Comparison of ENCODE assay signal across 8 cellular contexts in the genomic region with DNA sequence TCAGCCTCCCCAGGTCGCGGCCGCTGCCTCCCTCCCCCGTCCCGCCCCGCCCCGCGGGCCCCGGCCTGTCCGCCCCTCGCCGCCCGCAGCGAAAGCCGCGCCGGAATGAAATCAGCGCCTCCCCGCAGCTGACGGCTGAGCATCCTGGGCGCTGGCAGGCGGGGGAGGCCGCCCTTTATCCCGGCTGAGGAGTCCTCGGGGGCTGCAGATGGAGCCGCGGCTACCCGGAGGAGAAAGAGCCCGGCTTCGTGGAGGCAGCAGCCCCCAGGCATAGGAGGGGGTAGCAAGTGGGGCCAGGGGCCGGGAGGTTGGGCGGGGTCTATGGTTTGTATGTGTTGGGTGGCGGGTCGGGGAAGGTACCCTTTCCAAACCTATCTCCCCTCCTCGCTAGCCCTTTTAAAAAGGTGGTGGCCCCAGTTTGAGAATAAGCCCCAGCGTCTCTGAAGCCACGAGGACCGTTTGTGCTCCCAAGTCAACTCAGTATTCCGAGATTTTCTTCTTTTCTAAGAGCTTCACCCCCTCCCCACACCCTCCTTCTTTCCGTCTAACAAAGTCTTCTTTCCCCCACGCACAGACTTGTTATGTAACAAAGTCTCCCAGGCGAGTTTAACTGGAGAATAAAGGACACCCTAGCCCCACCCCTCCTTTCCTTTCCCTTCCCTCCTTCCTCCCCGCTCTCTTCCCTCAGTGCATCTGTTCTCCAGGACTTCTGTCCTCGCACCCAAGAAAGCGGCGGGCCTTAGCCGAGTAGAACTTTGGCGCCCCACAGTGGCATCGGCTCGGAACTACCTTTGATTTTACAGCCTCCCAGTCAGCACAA. TPM values are rescaled to one million over a fixed set of nuclear protein-coding genes. Genes with fewer than 3 reads are reported as not detected.
DNase-seq lines count a peak whose midpoint lies in the region; ATAC-seq and TF ChIP-seq lines count a peak whose summit lies in the region.

No MANE protein-coding gene starts in this region.

- H3K4me1 ChIP-seq in DND-41 (ENCODE audit: insufficient read depth, low read length) (no peaks in the 10 kb centered on the region), PC-9 (replicated peaks; ENCODE audit: insufficient read depth) (no peaks in the 10 kb centered on the region), thoracic aorta (ENCODE audit: control insufficient read depth in 1 of 2, low read depth in 2 of 2) (peaks cover 12 to 33% of the 10 kb centered on the region in 2 donors)

- H3K36me3 Mint-ChIP-seq in activated T-helper 17 cell treated with anti-CD3 and anti-CD28 coated beads, Interleukin-2, amount 50 U/mL, for 72 hours (ENCODE audit: low read depth): peaks cover 18% of the 10 kb centered on the region

- H3K9me2 ChIP-seq in PC-9 (ENCODE audit: insufficient read depth) (no peaks in the 10 kb centered on the region; the same call in 1 of the 2 replicates), neural cell (ENCODE audit: insufficient read depth, low read length) (no peaks in the 10 kb centered on the region)

- no peaks in the 10 kb centered on the region for H3K9me3 Mint-ChIP-seq in activated T-helper 17 cell treated with anti-CD3 and anti-CD28 coated beads, Interleukin-2, amount 50 U/mL, for 72 hours

- H3K27me3 Mint-ChIP-seq in activated T-helper 17 cell treated with anti-CD3 and anti-CD28 coated beads, Interleukin-2, amount 50 U/mL, for 72 hours: peaks cover 74% of the 10 kb centered on the region

- H3K4me2 ChIP-seq in DND-41 (ENCODE audit: insufficient read depth, low read length): no peak overlapping the region
- H3K4me2 ChIP-seq in PC-9: peak overlapping the region; percentile 18; the same call in 1 of the 2 replicates
- peak overlapping the region; percentile 53 for H3K4me2 ChIP-seq in neural cell (ENCODE audit: low read length)

- no TSS peak for BruUV-seq in PC-9 (replicated peaks; lab: Mats Ljungman, UMichigan)

- H3K4me3 Mint-ChIP-seq in activated T-helper 17 cell treated with anti-CD3 and anti-CD28 coated beads, Interleukin-2, amount 50 U/mL, for 72 hours: peak overlapping the region; percentile 77

- ATAC-seq in DND-41 (ENCODE audit: insufficient read depth, low read depth) (peak; percentile 94), GM21717 (IDR thresholded peaks at IDR 0.05; ENCODE audit: unreplicated experiment) (peak; percentile 54), thoracic aorta (ENCODE audit: insufficient number of reproducible peaks, low FRiP score, low read depth) (peak; percentile 39)
- peak; percentile 60 for ATAC-seq in activated T-helper 17 cell treated with anti-CD3 and anti-CD28 coated beads, Interleukin-2, amount 50 U/mL, for 72 hours (replicated peaks)

- no peak overlapping the region for H3K27ac ChIP-seq in DND-41 (ENCODE audit: low read length)
- no peak overlapping the region for H3K27ac ChIP-seq in PC-9
- H3K27ac ChIP-seq in neural cell (ENCODE audit: low read length): peak overlapping the region; percentile 78
- no peak overlapping the region for H3K27ac ChIP-seq in thoracic aorta

- in situ Hi-C loops in KBM-7 (cut with MboI; ENCODE audit: low pct_unique_long_range_greater_than_20kb, low sequenced_read_pairs): no loop called here

- H3K4me3 ChIP-seq in DND-41 (ENCODE audit: low read depth in 1 of 2, low read length in 2 of 2) (no peak overlapping the region), PC-9 (no peak overlapping the region), fibroblast of pulmonary artery (replicated peaks; ENCODE audit: low read depth, low read length) (peak overlapping the region; percentile 12), neural cell (ENCODE audit: low read length) (peak overlapping the region; percentile 91), thoracic aorta (peak overlapping the region; percentile 57)

- no peaks in the 10 kb centered on the region for H3K27me3 ChIP-seq in DND-41 (ENCODE audit: insufficient read depth, low read length, poor library complexity)
- H3K27me3 ChIP-seq in PC-9 (ENCODE audit: insufficient read depth, low read depth): no peaks in the 10 kb centered on the region
- no peaks in the 10 kb centered on the region for H3K27me3 ChIP-seq in neural cell (ENCODE audit: insufficient read depth, low read depth, low read length)
- H3K27me3 ChIP-seq in thoracic aorta (replicated peaks; ENCODE audit: insufficient read depth): peaks cover 33% of the 10 kb centered on the region

- H3F3A ChIP-seq in PC-9 (ENCODE audit: insufficient read depth, low read depth) (no peaks in the 10 kb centered on the region), neural cell (ENCODE audit: insufficient read depth, low read length, poor library complexity, severe bottlenecking) (no peaks in the 10 kb centered on the region)

- no peaks in the 10 kb centered on the region for H3K36me3 ChIP-seq in DND-41 (ENCODE audit: insufficient read depth, low read length)
- H3K36me3 ChIP-seq in PC-9 (ENCODE audit: low read depth): no peaks in the 10 kb centered on the region
- H3K36me3 ChIP-seq in neural cell (ENCODE audit: insufficient read depth, low read length): no peaks in the 10 kb centered on the region
- no peaks in the 10 kb centered on the region for H3K36me3 ChIP-seq in thoracic aorta

- H2AFZ ChIP-seq in DND-41 (ENCODE audit: low read depth, low read length): no peak overlapping the region
- no peak overlapping the region for H2AFZ ChIP-seq in PC-9
- H2AFZ ChIP-seq in neural cell (ENCODE audit: low read depth, low read length): no peak overlapping the region

- no peak overlapping the region for H3K27ac Mint-ChIP-seq in activated T-helper 17 cell treated with anti-CD3 and anti-CD28 coated beads, Interleukin-2, amount 50 U/mL, for 72 hours

- CTCF ChIA-PET in PC-9 (lab: Charles Lee): no interaction called here

- H3K9me3 ChIP-seq in DND-41 (ENCODE audit: insufficient read depth, low read length, severe bottlenecking) (no peaks in the 10 kb centered on the region), PC-9 (ENCODE audit: insufficient read depth, low read depth) (no peaks in the 10 kb centered on the region), neural cell (ENCODE audit: low read length) (no peaks in the 10 kb centered on the region), thoracic aorta (no peaks in the 10 kb centered on the region)

- POLR2A ChIA-PET in PC-9 (lab: Charles Lee; ENCODE audit: unreplicated experiment): no interaction called here

- no peak for TF ChIP-seq EP300 in neural cell (conservative IDR thresholded peaks at IDR 0.05; ENCODE audit: poor library complexity, severe bottlenecking)

- peak; percentile 99 for TF ChIP-seq RAD21 in neural cell (conservative IDR thresholded peaks at IDR 0.05)

- TF ChIP-seq CTCF in DND-41 (IDR thresholded peaks at IDR 0.05; ENCODE audit: borderline replicate concordance, extremely low read depth, low read length, poor library complexity, severe bottlenecking) (peak; percentile 91), PC-9 (conservative IDR thresholded peaks at IDR 0.05) (peak; percentile 92), fibroblast of pulmonary artery (IDR thresholded peaks at IDR 0.05; ENCODE audit: low read length, missing control alignments) (peak; percentile 89), neural cell (IDR thresholded peaks at IDR 0.05; ENCODE audit: poor library complexity, severe bottlenecking) (peak; percentile 97), thoracic aorta (IDR thresholded peaks at IDR 0.05) (peak; percentile 71)

- peaks cover 16% of the 10 kb centered on the region for H3K4me1 Mint-ChIP-seq in activated T-helper 17 cell treated with anti-CD3 and anti-CD28 coated beads, Interleukin-2, amount 50 U/mL, for 72 hours

- DNase-seq in DND-41 (peak; percentile 72), KBM-7 (peak; percentile 79), PC-9 (peak in 1 of 2 experiments; percentile 73), fibroblast of pulmonary artery (ENCODE audit: low read depth) (peak; percentile 87), thoracic aorta (ENCODE audit: low spot score) (no peak)

- no peaks in the 10 kb centered on the region for H4K20me1 ChIP-seq in DND-41 (ENCODE audit: insufficient read depth, low read length)
- H4K20me1 ChIP-seq in PC-9 (ENCODE audit: insufficient read depth): no peaks in the 10 kb centered on the region
- no peaks in the 10 kb centered on the region for H4K20me1 ChIP-seq in neural cell (ENCODE audit: insufficient read depth)

- H3K9ac ChIP-seq in DND-41 (ENCODE audit: low read depth, low read length): no peak overlapping the region
- peak overlapping the region; percentile 95 for H3K9ac ChIP-seq in neural cell (ENCODE audit: low read length)

- H3K79me2 ChIP-seq in DND-41 (ENCODE audit: insufficient read depth, low read length) (no peaks in the 10 kb centered on the region), PC-9 (ENCODE audit: low read depth) (no peaks in the 10 kb centered on the region), neural cell (replicated peaks; ENCODE audit: insufficient read depth, low read length) (peaks cover 52% of the 10 kb centered on the region)

- intact Hi-C loops in PC-9 (cut with micrococcal nuclease; ENCODE audit: unreplicated experiment): loop anchor here (1.0 to 10.0 kb wide), 5 partner anchors 274 to 1777 kb away; no protein-coding TSS in a partner anchor

TF ChIP-seq in neural cell, 6 proteins besides CTCF, POLR2A, EP300 and RAD21 (continues in another document):
- peak; percentile 97 for TF ChIP-seq SMC3 (conservative IDR thresholded peaks at IDR 0.05; ENCODE audit: poor library complexity)
- TF ChIP-seq TAF1 (IDR thresholded peaks at IDR 0.05; ENCODE audit: low read depth): no peak
- TF ChIP-seq EZH2 (IDR thresholded peaks at IDR 0.05; ENCODE audit: borderline replicate concordance, insufficient read depth, low read length, poor library complexity, severe bottlenecking): no peak
- TF ChIP-seq POLR2AphosphoS5 (IDR thresholded peaks at IDR 0.05): peak; percentile 60

RNA-seq across cellular contexts. Expression of a gene that starts 11.0 kb away (rescaled TPM):
- not detected in 2 replicates for total RNA-seq in PC-9 (2021)
- not detected for total RNA-seq in activated T-helper 17 cell treated with anti-CD3 and anti-CD28 coated beads, Interleukin-2, amount 50 U/mL, for 72 hours
- polyA plus RNA-seq in neural cell: 35.3 and 35.7 TPM in 2 replicates
- 111 and 124 TPM in 2 replicates for polyA minus RNA-seq in neural cell
- total RNA-seq in thoracic aorta: not detected

Comparison
In these comparisons a context has a peak if more than half of its experiments do, and no peak if none do; other contexts are left out.
1. ATAC-seq: peak in every context shown above with its lines; median percentile 94 in DND-41; 60 in activated T-helper 17 cell treated with anti-CD3 and anti-CD28 coated beads, Interleukin-2, amount 50 U/mL, for 72 hours; 54 in GM21717; 39 in thoracic aorta.
2. H3K4me3 ChIP-seq: peak in fibroblast of pulmonary artery (single experiment), neural cell (single experiment) and thoracic aorta (single experiment); none in DND-41 (0 of 2) and PC-9 (single experiment).
3. Peak in every context shown above with its lines, with median percentiles within 50 percentile points of each other: CTCF ChIP-seq.